In the genomic region with DNA sequence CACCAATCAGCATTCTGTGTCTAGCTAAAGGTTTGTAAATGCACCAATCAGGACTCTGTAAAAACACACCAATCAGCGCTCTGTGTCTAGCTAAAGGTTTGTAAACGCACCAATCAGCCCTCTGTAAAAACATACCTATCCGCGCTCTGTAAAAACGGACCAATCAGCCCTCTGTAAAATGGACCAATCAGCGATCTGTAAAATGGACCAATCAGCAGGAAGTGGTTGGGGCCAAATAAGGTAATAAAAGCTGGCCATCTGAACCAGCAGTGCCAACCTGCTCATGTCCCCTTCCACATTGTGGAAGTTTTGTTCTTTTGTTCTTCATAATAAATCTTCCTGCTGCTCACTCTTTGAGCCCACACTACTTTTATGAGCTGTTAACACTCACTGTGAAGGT, we compare ENCODE assay signal across 2 cellular contexts.
TF ChIP-seq lines count a peak whose summit lies in the region.

No MANE protein-coding gene starts in this region.

TF ChIP-seq in WTC11, 78 proteins besides CTCF, POLR2A, EP300 and RAD21:
- peak; percentile 65 for TF ChIP-seq NFYB (CRISPR knock-in tag; conservative IDR thresholded peaks at IDR 0.05; ENCODE audit: low read depth)

TF ChIP-seq in H1, 55 proteins besides CTCF, POLR2A, EP300 and RAD21:
- TF ChIP-seq SP1 (IDR thresholded peaks at IDR 0.05; ENCODE audit: low read depth, low read length) = 0 out of 2 replicates have a peak, but pooled peaks have one; percentile 39
TF ChIP-seq in H1: peak in this region for 1; not testable (repeated sequence) for 54.
